Comparison of ENCODE assay signal across 1 cellular context in genomic region chr10:68721673-68721963, GRCh38.
A peak's percentile ranks its signal among the peaks of the same experiment; 100 is the strongest.
TF ChIP-seq lines count a peak whose summit lies in the region.

No MANE protein-coding gene starts in this region.

TF ChIP-seq in HEK293, 187 proteins besides CTCF, POLR2A, EP300 and RAD21 (continued from another document and continues in another):
- TF ChIP-seq PRDM2 (tag by site-specific recombination; IDR thresholded peaks at IDR 0.05; ENCODE audit: borderline replicate concordance) (no peak), IKZF3 (tag by site-specific recombination; IDR thresholded peaks at IDR 0.05) (no peak), ZNF664 (tag by site-specific recombination; IDR thresholded peaks at IDR 0.05) (no peak), ZNF394 (tag by site-specific recombination; IDR thresholded peaks at IDR 0.05; ENCODE audit: borderline replicate concordance) (0 out of 2 replicates have a peak, but pooled peaks have one; percentile 2), ZNF521 (tag by site-specific recombination; IDR thresholded peaks at IDR 0.05) (no peak), ZSCAN23 (tag by site-specific recombination; IDR thresholded peaks at IDR 0.05) (no peak), ZNF146 (tag by site-specific recombination; IDR thresholded peaks at IDR 0.05) (0 out of 2 replicates have a peak, but pooled peaks have one; percentile 3), ZNF112 (tag by site-specific recombination; IDR thresholded peaks at IDR 0.05) (no peak), PATZ1 (tag by site-specific recombination; IDR thresholded peaks at IDR 0.05) (0 out of 2 replicates have a peak, but pooled peaks have one; percentile 9), SCRT2 (tag by site-specific recombination; IDR thresholded peaks at IDR 0.05) (0 out of 2 replicates have a peak, but pooled peaks have one; percentile 41), ZNF398 (tag by site-specific recombination; IDR thresholded peaks at IDR 0.05) (no peak), PRDM10 (tag by site-specific recombination; IDR thresholded peaks at IDR 0.05) (no peak), ZNF692 (tag by site-specific recombination; IDR thresholded peaks at IDR 0.05) (no peak), ZNF423 (tag by site-specific recombination; IDR thresholded peaks at IDR 0.05) (no peak), ZNF2 (tag by site-specific recombination; IDR thresholded peaks at IDR 0.05) (no peak), ZNF266 (tag by site-specific recombination; IDR thresholded peaks at IDR 0.05; ENCODE audit: low read depth) (no peak), TSHZ1 (tag by site-specific recombination; IDR thresholded peaks at IDR 0.05; ENCODE audit: borderline replicate concordance) (no peak), PRDM4 (tag by site-specific recombination; IDR thresholded peaks at IDR 0.05) (no peak), ZNF132 (tag by site-specific recombination; IDR thresholded peaks at IDR 0.05; ENCODE audit: borderline replicate concordance) (no peak), ZNF362 (tag by site-specific recombination; IDR thresholded peaks at IDR 0.05) (no peak), ZNF366 (tag by site-specific recombination; conservative IDR thresholded peaks at IDR 0.05) (no peak), WT1 (tag by site-specific recombination; IDR thresholded peaks at IDR 0.05) (no peak), ZNF555 (tag by site-specific recombination; conservative IDR thresholded peaks at IDR 0.05) (no peak), MZF1 (tag by site-specific recombination; IDR thresholded peaks at IDR 0.05; ENCODE audit: borderline replicate concordance) (no peak), ZNF133 (tag by site-specific recombination; IDR thresholded peaks at IDR 0.05) (no peak), ZNF776 (tag by site-specific recombination; IDR thresholded peaks at IDR 0.05; ENCODE audit: borderline replicate concordance) (no peak), KLF17 (tag by site-specific recombination; IDR thresholded peaks at IDR 0.05) (no peak), FEZF1 (tag by site-specific recombination; IDR thresholded peaks at IDR 0.05) (no peak), ZNF335 (tag by site-specific recombination; conservative IDR thresholded peaks at IDR 0.05) (no peak), MEIS1 (CRISPR knock-in tag; IDR thresholded peaks at IDR 0.05; ENCODE audit: borderline replicate concordance) (no peak), ZNF341 (tag by site-specific recombination; IDR thresholded peaks at IDR 0.05; ENCODE audit: low read depth) (no peak), GLIS2 (tag by site-specific recombination; IDR thresholded peaks at IDR 0.05) (no peak)
